8 cellular contexts compared by ENCODE assay signal in the genomic region with DNA sequence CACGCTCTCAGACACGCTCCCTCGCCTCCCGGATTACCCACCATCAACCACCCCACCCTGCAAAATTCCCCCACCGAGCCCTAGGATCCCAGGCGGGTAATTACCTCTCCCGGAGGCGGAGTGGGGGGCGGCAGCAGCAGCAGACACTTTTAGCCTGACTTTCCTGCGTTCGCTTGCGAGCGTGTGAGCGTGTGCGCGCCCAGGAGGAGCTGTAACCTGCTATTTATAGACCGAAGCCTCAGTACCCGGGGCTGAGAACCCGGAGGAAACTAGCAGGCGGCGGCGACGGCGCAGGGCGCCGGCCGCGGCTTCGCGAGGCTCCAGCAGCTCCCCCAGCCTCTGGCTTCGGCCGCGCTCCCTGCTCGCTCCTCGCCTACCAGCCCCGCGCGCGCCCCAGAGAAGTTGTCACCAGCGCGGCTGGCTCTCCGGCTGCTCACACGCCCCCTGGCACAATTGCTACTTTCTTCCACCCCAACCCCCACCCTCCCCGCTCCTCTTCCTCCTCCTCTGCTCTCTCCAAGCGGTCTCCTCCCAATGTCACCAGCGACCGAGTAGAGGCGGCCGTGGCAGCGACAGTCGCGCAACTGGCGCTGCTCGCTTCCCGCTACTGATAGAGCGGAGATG. TPM values are rescaled to one million over a fixed set of nuclear protein-coding genes. Genes with fewer than 3 reads are reported as not detected.
DNase-seq lines count a peak whose midpoint lies in the region; ATAC-seq and TF ChIP-seq lines count a peak whose summit lies in the region.

A gene (minus strand): TSS at position 197 of the 624 bp plus-strand sequence.

- peak within 1 kb of the TSS; percentile 92 for H2AFZ ChIP-seq in SK-N-SH (ENCODE audit: low read depth)

- peaks cover 26% of the 10 kb centered on the region for H3K27me3 ChIP-seq in SK-N-SH (ENCODE audit: insufficient read depth)

- no peak for TF ChIP-seq CTCF in CD14-positive monocyte (IDR thresholded peaks at IDR 0.05)
- no peak for TF ChIP-seq CTCF in HEK293 (tag by site-specific recombination; IDR thresholded peaks at IDR 0.05)
- TF ChIP-seq CTCF in SK-N-SH (IDR thresholded peaks at IDR 0.05), result no peak
- TF ChIP-seq CTCF in omental fat pad (IDR thresholded peaks at IDR 0.05), result no peak

- 3% methylated on average over 15 of the region's 56 CpGs for WGBS in SK-N-SH (ENCODE audit: low lambda C conversion rate)
- WGBS in urinary bladder, result under 1% methylated on average over 56 of the region's 56 CpGs

- H3K4me3 Mint-ChIP-seq in CD14-positive monocyte, result peak within 1 kb of the TSS; percentile 88 to 97
- H3K4me3 Mint-ChIP-seq in activated naive CD8-positive, alpha-beta T cell treated with anti-CD3 and anti-CD28 coated beads, Interleukin-2, amount 10 ng/mL, durations not matched to agents 7 days and 5 days, result peak within 1 kb of the TSS; percentile 87

- intact Hi-C loops in CD14-positive monocyte (cut with micrococcal nuclease), result no loop called here
- intact Hi-C loops in Right ventricle myocardium superior (cut with DNase I), result loop anchor here (5.0 kb wide), 1 partner anchor 719 kb away; no protein-coding TSS in a partner anchor

- peak within 1 kb of the TSS; percentile 45; the same call in 1 of the 2 replicates for H3K27ac ChIP-seq in HEK293 (ENCODE audit: extremely low read depth, low read depth, low read length)
- no peak within 1 kb of the TSS for H3K27ac ChIP-seq in SK-N-SH (ENCODE audit: low read depth in 2 of 2, low read length in 1 of 2)
- H3K27ac ChIP-seq in urinary bladder (ENCODE audit: low read depth), result no peak within 1 kb of the TSS

- H3K36me3 Mint-ChIP-seq in CD14-positive monocyte, result peaks cover 0 to 1% of the 10 kb centered on the region in 2 donors
- H3K36me3 Mint-ChIP-seq in activated naive CD8-positive, alpha-beta T cell treated with anti-CD3 and anti-CD28 coated beads, Interleukin-2, amount 10 ng/mL, durations not matched to agents 7 days and 5 days, result no peaks in the 10 kb centered on the region

- H3K4me1 ChIP-seq in HEK293 (ENCODE audit: control insufficient read depth, insufficient read depth, low read length), result no peaks in the 10 kb centered on the region
- H3K4me1 ChIP-seq in SK-N-SH (ENCODE audit: control insufficient read depth in 1 of 2, insufficient read depth in 2 of 2, low read depth in 1 of 2, low read length in 1 of 2), result peaks cover 0 to 9% of the 10 kb centered on the region in 2 experiments; a peak in 1 of 4 replicates
- H3K4me1 ChIP-seq in urinary bladder (ENCODE audit: insufficient read depth), result no peaks in the 10 kb centered on the region

- H3K9me2 ChIP-seq in SK-N-SH, result no peaks in the 10 kb centered on the region

- POLR2A ChIA-PET in HEK293 (lab: Yijun Ruan, JAX) (no interaction called here), SK-N-SH (lab: Yijun Ruan, JAX) (no interaction called here)
- POLR2A ChIA-PET in activated naive CD8-positive, alpha-beta T cell treated with anti-CD3 and anti-CD28 coated beads, Interleukin-2, amount 10 ng/mL, durations not matched to agents 7 days and 5 days (lab: Charles Lee), result interaction anchor here (0.5 kb wide), 1 partner anchor 668 kb away, joined by 3 read pairs; no protein-coding TSS in a partner anchor

- H3K9me3 ChIP-seq in HEK293 (ENCODE audit: control insufficient read depth, insufficient read depth, low read depth, low read length) (no peaks in the 10 kb centered on the region), SK-N-SH (no peaks in the 10 kb centered on the region)

- no peak for DNase-seq in CD14-positive monocyte (ENCODE audit: low spot score)
- DNase-seq in SK-N-SH, result peak; percentile 77
- DNase-seq in activated naive CD8-positive, alpha-beta T cell treated with anti-CD3 and anti-CD28 coated beads, Interleukin-2, amount 10 ng/mL, durations not matched to agents 7 days and 5 days, result peak; percentile 69
- peak; percentile 54 for DNase-seq in Right ventricle myocardium superior
- DNase-seq in omental fat pad (ENCODE audit: low spot score), result no peak
- DNase-seq in RKO (ENCODE audit: low spot score), result no peak

- no peak for TF ChIP-seq EP300 in SK-N-SH (IDR thresholded peaks at IDR 0.05; ENCODE audit: borderline replicate concordance in 1 of 2, low read depth in 1 of 2, low read length in 1 of 2)

- CTCF ChIA-PET in HEK293 (lab: Yijun Ruan, JAX) (interaction anchor here (0.7 to 1.4 kb wide), 4 partner anchors 103 to 719 kb away, joined by 3 to 5 read pairs (median 4); no protein-coding TSS in a partner anchor), SK-N-SH (lab: Yijun Ruan, JAX) (interaction anchor here (0.7 to 1.9 kb wide), 8 partner anchors 11 to 1689 kb away, joined by 3 to 8 read pairs (median 3); no protein-coding TSS in a partner anchor)

- H3K79me2 ChIP-seq in SK-N-SH (ENCODE audit: insufficient read depth), result no peaks in the 10 kb centered on the region

- peak within 1 kb of the TSS; percentile 94 for H3K4me2 ChIP-seq in SK-N-SH

- H3K4me3 ChIP-seq in HEK293 (ENCODE audit: low read depth, low read length) (peak within 1 kb of the TSS; percentile 57), SK-N-SH (ENCODE audit: low read depth in 2 of 2, low read length in 1 of 2) (peak within 1 kb of the TSS; percentile 64 to 71), urinary bladder (ENCODE audit: low read depth, low read length) (peak within 1 kb of the TSS; percentile 56)

- H3K27me3 Mint-ChIP-seq in CD14-positive monocyte (ENCODE audit: low read depth in 3 of 3), result peaks cover 48 to 53% (median 50%) of the 10 kb centered on the region in 3 donors
- peaks cover 48% of the 10 kb centered on the region for H3K27me3 Mint-ChIP-seq in activated naive CD8-positive, alpha-beta T cell treated with anti-CD3 and anti-CD28 coated beads, Interleukin-2, amount 10 ng/mL, durations not matched to agents 7 days and 5 days

- H4K20me1 ChIP-seq in SK-N-SH (ENCODE audit: insufficient read depth), result no peaks in the 10 kb centered on the region

- H3K27ac Mint-ChIP-seq in CD14-positive monocyte, result peak within 1 kb of the TSS in 1 of 7 donors; percentile 72
- H3K27ac Mint-ChIP-seq in activated naive CD8-positive, alpha-beta T cell treated with anti-CD3 and anti-CD28 coated beads, Interleukin-2, amount 10 ng/mL, durations not matched to agents 7 days and 5 days, result no peak within 1 kb of the TSS

- TF ChIP-seq RAD21 in SK-N-SH (IDR thresholded peaks at IDR 0.05; ENCODE audit: low read length), result no peak

- peaks cover 22% of the 10 kb centered on the region for H3K4me1 Mint-ChIP-seq in CD14-positive monocyte
- H3K4me1 Mint-ChIP-seq in activated naive CD8-positive, alpha-beta T cell treated with anti-CD3 and anti-CD28 coated beads, Interleukin-2, amount 10 ng/mL, durations not matched to agents 7 days and 5 days, result peaks cover 9% of the 10 kb centered on the region

- H3K36me3 ChIP-seq in HEK293 (ENCODE audit: control insufficient read depth in 2 of 2, insufficient read depth in 1 of 2, low read length in 2 of 2) (no peaks in the 10 kb centered on the region), SK-N-SH (replicated peaks in 1 of 2; ENCODE audit: control insufficient read depth in 1 of 2, insufficient read depth in 2 of 2, low read length in 1 of 2) (no peaks in the 10 kb centered on the region), urinary bladder (ENCODE audit: insufficient read depth) (no peaks in the 10 kb centered on the region)

- peaks cover 0 to 11% (median 2%) of the 10 kb centered on the region in 7 donors for H3K9me3 Mint-ChIP-seq in CD14-positive monocyte
- no peaks in the 10 kb centered on the region for H3K9me3 Mint-ChIP-seq in activated naive CD8-positive, alpha-beta T cell treated with anti-CD3 and anti-CD28 coated beads, Interleukin-2, amount 10 ng/mL, durations not matched to agents 7 days and 5 days

- peak; percentile 77 for ATAC-seq in activated naive CD8-positive, alpha-beta T cell treated with anti-CD3 and anti-CD28 coated beads, Interleukin-2, amount 10 ng/mL, durations not matched to agents 7 days and 5 days (ENCODE audit: low read depth)
- ATAC-seq in Right ventricle myocardium superior (ENCODE audit: poor library complexity) (peak; percentile 91), omental fat pad (ENCODE audit: low FRiP score) (peak; percentile 58)

- H3F3A ChIP-seq in SK-N-SH (replicated peaks; ENCODE audit: insufficient read depth), result no peaks in the 10 kb centered on the region

- H3K9ac ChIP-seq in SK-N-SH, result peak within 1 kb of the TSS; percentile 31; the same call in 1 of the 2 replicates

TF ChIP-seq in HEK293, 187 proteins besides CTCF, POLR2A, EP300 and RAD21 (continues in another document):
- TF ChIP-seq GLIS2 (tag by site-specific recombination; IDR thresholded peaks at IDR 0.05) (peak; percentile 56; the same call in 1 of the 2 replicates), ZNF10 (tag by site-specific recombination; IDR thresholded peaks at IDR 0.05) (no peak), ZNF133 (tag by site-specific recombination; IDR thresholded peaks at IDR 0.05) (no peak), ZNF138 (tag by site-specific recombination; IDR thresholded peaks at IDR 0.05; ENCODE audit: borderline replicate concordance) (no peak)

TF ChIP-seq in SK-N-SH, 30 proteins besides CTCF, POLR2A, EP300 and RAD21:
- TF ChIP-seq GABPA (IDR thresholded peaks at IDR 0.05; ENCODE audit: low read depth) (no peak), MEF2A (IDR thresholded peaks at IDR 0.05; ENCODE audit: borderline replicate concordance, low read depth) (peak; percentile 8; the same call in 1 of the 2 replicates)

RNA-seq across cellular contexts. Expression of the gene that starts here (rescaled TPM):
- under 1 TPM; 0.22 to 0.38 TPM for polyA plus RNA-seq in CD14-positive monocyte
- polyA plus RNA-seq in SK-N-SH (2012; rRNA removed), result 0.06 and 0.08 TPM in 2 replicates
- polyA plus RNA-seq in SK-N-SH (2012; cell fraction: cytosol; rRNA removed), result 0.10 and 0.20 TPM in 2 replicates
- polyA plus RNA-seq in SK-N-SH (2012; cell fraction: nucleus; rRNA removed), result 0.04 and 0.27 TPM in 2 replicates
- total RNA-seq in activated naive CD8-positive, alpha-beta T cell treated with anti-CD3 and anti-CD28 coated beads, Interleukin-2, amount 10 ng/mL, durations not matched to agents 7 days and 5 days, result 10 to 100 TPM; 35.4 to 43.0 TPM
- total RNA-seq in Right ventricle myocardium superior, result 10.7 TPM
- total RNA-seq in omental fat pad, result 10 to 100 TPM in 3 of 4 donors, 1 to 10 TPM in 1; 6.6 to 54.2 (median 14.2) TPM
- total RNA-seq in urinary bladder, result 53.9 TPM
- polyA plus RNA-seq in urinary bladder, result 4.7 TPM

Comparison
In these comparisons a context has a peak if more than half of its experiments do, and no peak if none do; other contexts are left out.
1. Peak in DNase-seq, H3K4me3 ChIP-seq, H3K9ac ChIP-seq and H3K4me2 ChIP-seq in SK-N-SH; RNA of the gene not detected or under 1 TPM.
2. DNase-seq: peak in activated naive CD8-positive, alpha-beta T cell treated with anti-CD3 and anti-CD28 coated beads, Interleukin-2, amount 10 ng/mL, durations not matched to agents 7 days and 5 days (single experiment) and Right ventricle myocardium superior (single experiment); none in CD14-positive monocyte (single experiment), omental fat pad (single experiment) and RKO (single experiment).
3. Peak in every context shown above with its lines, with median percentiles within 50 percentile points of each other: H3K4me3 ChIP-seq and ATAC-seq.